Comparison of ENCODE assay signal across 10 cellular contexts in genomic region chr4:147793973-147794690, GRCh38.
A peak's percentile ranks its signal among the peaks of the same experiment; 100 is the strongest.
DNase-seq lines count a peak whose midpoint lies in the region; ATAC-seq and TF ChIP-seq lines count a peak whose summit lies in the region.
"Had no signal": no experiment of that assay in that cellular context is flagged by ENCODE, and none has a peak within 500 bp of the region (broad histone marks: within the 10 kb centered on the region; RNA-seq: fewer than 3 reads in every experiment).

No MANE protein-coding gene starts in this region.

- H3K9me3 Mint-ChIP-seq in immature natural killer cell, result no peaks in the 10 kb centered on the region

- peak; percentile 34 for DNase-seq in GM10248 (ENCODE audit: extremely low spot score)
- peak; percentile 17 to 25 (median 18) for DNase-seq in immature natural killer cell
- DNase-seq in SIG-M5 treated with dmso at 0.1 percent for 504 hours (lab: John Stamatoyannopoulos, UW; ENCODE audit: unreplicated experiment), result no peak
- DNase-seq in DMS 273 treated with DMSO at 0.1 percent for 48 hours (lab: John Stamatoyannopoulos, UW), result no peak
- DNase-seq in OCI-M2 (lab: John Stamatoyannopoulos, UW; ENCODE audit: unreplicated experiment), result no peak
- no peak for DNase-seq in mucosa of gallbladder (ENCODE audit: low spot score)
- DNase-seq: GM23248, midbrain had no signal

- H3K36me3 ChIP-seq in KOPT-K1 (ENCODE audit: insufficient read depth, low read length), result no peaks in the 10 kb centered on the region

- peaks cover 46 to 51% of the 10 kb centered on the region in 2 donors for H3K4me1 Mint-ChIP-seq in immature natural killer cell

- POLR2A ChIA-PET in GM10248 (lab: Yijun Ruan, JAX), result no interaction called here

- peak overlapping the region; percentile 63 for H3K27ac ChIP-seq in KOPT-K1 (ENCODE audit: low read depth, low read length, poor library complexity, severe bottlenecking)
- H3K27ac ChIP-seq: GM23248 had no signal

- H3K9me3 ChIP-seq in KOPT-K1 (ENCODE audit: insufficient read depth, low read length, poor library complexity, severe bottlenecking), result no peaks in the 10 kb centered on the region

- H3K36me3 Mint-ChIP-seq in immature natural killer cell, result peaks cover 0 to 5% (median 0%) of the 10 kb centered on the region in 3 donors

- TF ChIP-seq CTCF in GM10248 (IDR thresholded peaks at IDR 0.05; ENCODE audit: control extremely low read depth, extremely low read depth, low read depth, missing control alignments), result no peak

- ATAC-seq in GM21367 (IDR thresholded peaks at IDR 0.05; ENCODE audit: unreplicated experiment), result peak; percentile 21

- peaks cover 0 to 10% (median 2%) of the 10 kb centered on the region in 3 donors for H3K27me3 Mint-ChIP-seq in immature natural killer cell (ENCODE audit: low read depth in 3 of 3)

- H3K27ac Mint-ChIP-seq in immature natural killer cell, result peak overlapping the region in 5 of 6 donors; percentile 7 to 74 (median 36)

- CTCF ChIA-PET in GM10248 (lab: Yijun Ruan, JAX), result interaction anchor here (0.9 to 2.7 kb wide), 6 partner anchors 8 to 72 kb away, joined by 3 to 20 read pairs (median 4); no protein-coding TSS in a partner anchor

- H3K4me3 Mint-ChIP-seq in immature natural killer cell, result peak overlapping the region; percentile 61 to 93 (median 67)

Comparison
In these comparisons a context has a peak if more than half of its experiments do, and no peak if none do; other contexts are left out.
1. DNase-seq: peak in GM10248 (single experiment) and immature natural killer cell (3 of 3); none in SIG-M5 treated with dmso at 0.1 percent for 504 hours (single experiment), DMS 273 treated with DMSO at 0.1 percent for 48 hours (single experiment), OCI-M2 (single experiment) and mucosa of gallbladder (single experiment).